24 cellular contexts compared by ENCODE assay signal in genomic region chr17:7710341-7710740, GRCh38. TPM values are rescaled to one million over a fixed set of nuclear protein-coding genes. Genes with fewer than 3 reads are reported as not detected.
DNase-seq lines count a peak whose midpoint lies in the region; FAIRE-seq and TF ChIP-seq lines count a peak whose summit lies in the region.
"Had no signal": no experiment of that assay in that cellular context is flagged by ENCODE, and none has a peak within 500 bp of the region (broad histone marks: within the 10 kb centered on the region; RNA-seq: fewer than 3 reads in every experiment).

No MANE protein-coding gene starts in this region.

- H3K27ac ChIP-seq in BLaER1 = no peak overlapping the region
- H3K27ac ChIP-seq: HL-60 had no signal

- H3K27ac Mint-ChIP-seq in glutamatergic neuron (ENCODE audit: unreplicated experiment) = no peak overlapping the region
- H3K27ac Mint-ChIP-seq: activated CD4-positive, alpha-beta T cell treated with anti-CD3 and anti-CD28 coated beads, Interleukin-2, amount 10 ng/mL, durations not matched to agents 24 days and 14 days; activated CD8-positive, alpha-beta memory T cell treated with anti-CD3 and anti-CD28 coated beads, Interleukin-2, amount 10 ng/mL, durations not matched to agents 7 days and 5 days; GM23338; IgD-negative memory B cell; natural killer cell had no signal

- DNase-seq in HTR-8/SVneo (ENCODE audit: insufficient read length, low spot score) = no peak
- peak; percentile 50 for DNase-seq in OCI-M1 (lab: John Stamatoyannopoulos, UW)
- no peak for DNase-seq in glutamatergic neuron
- DNase-seq in NCI-H1694 treated with DMSO at 0.1 percent for 48 hours (lab: John Stamatoyannopoulos, UW) = no peak
- no peak for DNase-seq in SHP77 treated with DMSO at 0.1 percent for 48 hours (lab: John Stamatoyannopoulos, UW)
- no peak for DNase-seq in hepatic stellate cell (ENCODE audit: low spot score)
- no peak for DNase-seq in anterior cingulate cortex (lab: John Stamatoyannopoulos, UW)
- DNase-seq: activated CD4-positive, alpha-beta T cell treated with anti-CD3 and anti-CD28 coated beads, Interleukin-2, amount 10 ng/mL, durations not matched to agents 24 days and 14 days; activated CD8-positive, alpha-beta memory T cell treated with anti-CD3 and anti-CD28 coated beads, Interleukin-2, amount 10 ng/mL, durations not matched to agents 7 days and 5 days; Calu3; left cardiac atrium; mesendoderm; MG63; natural killer cell; NCI-H2171; NCI-H524; SIG-M5; substantia nigra had no signal

- H3K4me3 Mint-ChIP-seq in glutamatergic neuron (ENCODE audit: unreplicated experiment) = peak overlapping the region; percentile 26
- H3K4me3 Mint-ChIP-seq: activated CD4-positive, alpha-beta T cell treated with anti-CD3 and anti-CD28 coated beads, Interleukin-2, amount 10 ng/mL, durations not matched to agents 24 days and 14 days; activated CD8-positive, alpha-beta memory T cell treated with anti-CD3 and anti-CD28 coated beads, Interleukin-2, amount 10 ng/mL, durations not matched to agents 7 days and 5 days; GM23338; natural killer cell had no signal

- peak overlapping the region; percentile 53 for H3K4me2 ChIP-seq in BLaER1
- H3K4me2 ChIP-seq: GM23338 had no signal

- no peak overlapping the region for H3K9ac ChIP-seq in BLaER1

- H3K9me3 Mint-ChIP-seq in glutamatergic neuron (ENCODE audit: unreplicated experiment) = peaks cover 10% of the 10 kb centered on the region
- H3K9me3 Mint-ChIP-seq: activated CD4-positive, alpha-beta T cell treated with anti-CD3 and anti-CD28 coated beads, Interleukin-2, amount 10 ng/mL, durations not matched to agents 24 days and 14 days; GM23338; natural killer cell had no signal

- peaks cover 73% of the 10 kb centered on the region for H3K27me3 ChIP-seq in BLaER1

- H3K4me3 ChIP-seq in BLaER1 = no peak overlapping the region
- H3K4me3 ChIP-seq: GM23338, MG63 had no signal

- H4K20me1 ChIP-seq in BLaER1 = peaks cover 24% of the 10 kb centered on the region

- no peaks in the 10 kb centered on the region for H3K36me3 Mint-ChIP-seq in glutamatergic neuron (ENCODE audit: unreplicated experiment)
- H3K36me3 Mint-ChIP-seq: activated CD8-positive, alpha-beta memory T cell treated with anti-CD3 and anti-CD28 coated beads, Interleukin-2, amount 10 ng/mL, durations not matched to agents 7 days and 5 days; natural killer cell had no signal

- no peaks in the 10 kb centered on the region for H3K9me3 ChIP-seq in BLaER1
- H3K9me3 ChIP-seq: MG63 had no signal

- peaks cover 25% of the 10 kb centered on the region for H3K27me3 Mint-ChIP-seq in glutamatergic neuron (ENCODE audit: unreplicated experiment)

- peak; percentile 26 for FAIRE-seq in HTR-8/SVneo (lab: Jason Lieb, UNC)
- FAIRE-seq: colon had no signal

- H3K4me1 Mint-ChIP-seq in glutamatergic neuron (ENCODE audit: low read depth, unreplicated experiment) = peaks cover 28% of the 10 kb centered on the region

- TF ChIP-seq CTCF in glutamatergic neuron (IDR thresholded peaks at IDR 0.05; ENCODE audit: partially characterized antibody, unreplicated experiment) = no peak

- peaks cover 43% of the 10 kb centered on the region for H3K4me1 ChIP-seq in BLaER1

- no peaks in the 10 kb centered on the region for H3K36me3 ChIP-seq in BLaER1
- H3K36me3 ChIP-seq: MG63 had no signal

RNA-seq across cellular contexts. Expression of gene EFNB3, which starts 5.3 kb away (rescaled TPM):
- 17.9 TPM for total RNA-seq in glutamatergic neuron (ENCODE audit: unreplicated experiment)
- total RNA-seq: activated CD4-positive, alpha-beta T cell treated with anti-CD3 and anti-CD28 coated beads, Interleukin-2, amount 10 ng/mL, durations not matched to agents 24 days and 14 days; activated CD8-positive, alpha-beta memory T cell treated with anti-CD3 and anti-CD28 coated beads, Interleukin-2, amount 10 ng/mL, durations not matched to agents 7 days and 5 days; natural killer cell had no signal

RNA-seq across cellular contexts. Expression of gene DNAH2, which starts 7.2 kb away (rescaled TPM):
- 0.07 TPM for total RNA-seq in glutamatergic neuron (ENCODE audit: unreplicated experiment)
- total RNA-seq: activated CD4-positive, alpha-beta T cell treated with anti-CD3 and anti-CD28 coated beads, Interleukin-2, amount 10 ng/mL, durations not matched to agents 24 days and 14 days; activated CD8-positive, alpha-beta memory T cell treated with anti-CD3 and anti-CD28 coated beads, Interleukin-2, amount 10 ng/mL, durations not matched to agents 7 days and 5 days had no signal

RNA-seq across cellular contexts. Expression of gene WRAP53, which starts 22.1 kb away (rescaled TPM):
- total RNA-seq in glutamatergic neuron (ENCODE audit: unreplicated experiment) = 19.5 TPM

RNA-seq across cellular contexts. Expression of gene TP53, which starts 23.1 kb away (rescaled TPM):
- 38.2 TPM for total RNA-seq in glutamatergic neuron (ENCODE audit: unreplicated experiment)

RNA-seq across cellular contexts. Expression of gene ATP1B2, which starts 59.6 kb away (rescaled TPM):
- 11.3 TPM for total RNA-seq in glutamatergic neuron (ENCODE audit: unreplicated experiment)
- total RNA-seq: Calu3, Daoy had no signal
